27 cellular contexts compared by ENCODE assay signal in the genomic region with DNA sequence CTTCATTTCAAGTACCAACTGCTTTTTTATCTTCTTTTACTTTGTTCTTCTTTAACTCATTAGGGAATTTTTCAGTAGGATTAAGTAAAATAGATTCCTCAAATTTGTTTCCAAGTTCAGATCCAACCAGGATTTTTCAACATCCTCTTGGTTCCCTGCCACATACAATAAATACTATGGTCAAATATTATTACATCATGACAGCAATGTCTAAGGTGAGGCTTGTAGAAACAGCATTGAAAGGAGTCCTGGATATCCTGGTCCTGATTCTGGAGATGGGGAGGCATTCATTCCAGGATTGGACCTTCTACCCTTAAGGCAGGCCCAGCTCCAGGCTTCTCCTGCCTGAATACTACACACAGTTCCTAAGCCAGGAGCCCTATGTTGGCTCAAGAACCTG.
DNase-seq lines count a peak whose midpoint lies in the region; ATAC-seq, FAIRE-seq and TF ChIP-seq lines count a peak whose summit lies in the region.
"Had no signal": no experiment of that assay in that cellular context is flagged by ENCODE, and none has a peak within 500 bp of the region (broad histone marks: within the 10 kb centered on the region; RNA-seq: fewer than 3 reads in every experiment).

No MANE protein-coding gene starts in this region.

- peak; percentile 35 for ATAC-seq in mucosa of descending colon
- ATAC-seq in GM21381 (IDR thresholded peaks at IDR 0.05; ENCODE audit: unreplicated experiment) = no peak
- no peak for ATAC-seq in HepG2
- ATAC-seq: GM23338; stimulated activated naive B cell treated with anti-CD40 and anti-IgM and Interleukin-4, amounts not matched to agents 10 μg/mL and 1 μg/mL and 100 μg/mL, for 72 hours had no signal

- DNase-seq in RWPE1 (ENCODE audit: low spot score) (no peak), epithelial cell of prostate (ENCODE audit: low read depth, low spot score) (no peak), mucosa of descending colon (no peak), HCEC 1CT (no peak), HepG2 (ENCODE audit: low spot score) (no peak), GM12891 (ENCODE audit: insufficient read length, low spot score) (no peak)
- DNase-seq: activated CD4-positive, alpha-beta T cell treated with anti-CD3 and anti-CD28 coated beads for 4 hours; activated CD8-positive, alpha-beta memory T cell treated with anti-CD3 and anti-CD28 coated beads for 24 hours; activated naive CD4-positive, alpha-beta T cell; activated T-cell treated with anti-CD3 and anti-CD28 coated beads, Interleukin-2, amount 50 U/mL, for 24 hours; adrenal gland; CD4-positive, alpha-beta memory T cell; DMS153; endodermal cell; GDM1; MV-4-11; naive B cell; NCI-H1694 treated with DMSO at 0.1 percent for 48 hours; NCI-H526; stimulated activated CD4-positive, alpha-beta T cell treated with anti-CD3 and anti-CD28 coated beads, Interleukin-4, amount 100 ng/mL, for 24 hours; stimulated activated naive B cell treated with anti-CD40 and anti-IgM and Interleukin-4, amounts not matched to agents 10 μg/mL and 1 μg/mL and 100 μg/mL, for 72 hours; T-helper 2 cell had no signal

- no peak overlapping the region for H3K9ac ChIP-seq in HepG2 (ENCODE audit: insufficient read depth, low read depth, low read length)
- H3K9ac ChIP-seq: KMS-11 had no signal

- POLR2A ChIA-PET in RWPE1 (lab: Yijun Ruan, JAX; ENCODE audit: low non-redundant PET) (no interaction called here), HepG2 (lab: Yijun Ruan, JAX) (no interaction called here)

- H3K79me2 ChIP-seq in HepG2 (ENCODE audit: insufficient read depth, low read length) = no peaks in the 10 kb centered on the region

- TF ChIP-seq POLR2A in HepG2 (IDR thresholded peaks at IDR 0.05; ENCODE audit: insufficient read depth in 1 of 2, low read depth in 2 of 2, low read length in 2 of 2) (no peak), GM12891 (IDR thresholded peaks at IDR 0.05; ENCODE audit: low read depth, low read length) (no peak)

- peaks cover 24% of the 10 kb centered on the region for H3K4me1 ChIP-seq in mucosa of descending colon (ENCODE audit: low read depth)
- H3K4me1 ChIP-seq in HepG2 (ENCODE audit: insufficient read depth, low read length) = peaks cover 44% of the 10 kb centered on the region
- H3K4me1 ChIP-seq: adrenal gland, right atrium auricular region had no signal

- H3K27me3 ChIP-seq in HepG2 (ENCODE audit: control insufficient read depth in 1 of 2, insufficient read depth in 2 of 2, low read length in 2 of 2) = peaks cover 2 to 18% of the 10 kb centered on the region in 2 experiments; a peak in 3 of 5 replicates
- H3K27me3 ChIP-seq: adrenal gland, right atrium auricular region had no signal

- H3K9me3 ChIP-seq in mucosa of descending colon (no peaks in the 10 kb centered on the region), HepG2 (ENCODE audit: low read length) (no peaks in the 10 kb centered on the region)
- H3K9me3 ChIP-seq: adrenal gland, right atrium auricular region had no signal

- H4K20me1 ChIP-seq in HepG2 (ENCODE audit: insufficient read depth, low read length) = no peaks in the 10 kb centered on the region

- TF ChIP-seq RAD21 in HepG2 (CRISPR knock-in tag; IDR thresholded peaks at IDR 0.05) = no peak

- FAIRE-seq in HepG2 (lab: Jason Lieb, UNC) (no peak), GM12891 (lab: Jason Lieb, UNC) (no peak)

- intact Hi-C loops in mucosa of descending colon (cut with DNase I, micrococcal nuclease) (no loop called here), HepG2 (cut with micrococcal nuclease; ENCODE audit: unreplicated experiment) (no loop called here)

- in situ Hi-C loops in HepG2 (cut with HindIII; ENCODE audit: extremely low pct_ligation_motif_present, low pct_unique_long_range_greater_than_20kb) = no loop called here

- no peak overlapping the region for H3K4me3 ChIP-seq in mucosa of descending colon
- no peak overlapping the region for H3K4me3 ChIP-seq in HepG2 (replicated peaks in 1 of 3; ENCODE audit: insufficient read depth in 1 of 3, low read depth in 2 of 3, low read length in 3 of 3)
- H3K4me3 ChIP-seq: adrenal gland, coronary artery, GM23338, right atrium auricular region had no signal

- TF ChIP-seq CTCF in RWPE1 (conservative IDR thresholded peaks at IDR 0.05; ENCODE audit: low read depth) (no peak), mucosa of descending colon (IDR thresholded peaks at IDR 0.05) (no peak), HepG2 (CRISPR knock-in tag; IDR thresholded peaks at IDR 0.05) (no peak)

- no peak overlapping the region for H2AFZ ChIP-seq in HepG2 (ENCODE audit: low read length)
- H2AFZ ChIP-seq: GM23338 had no signal

- no TSS peak for BruUV-seq in HepG2 (replicated peaks; lab: Mats Ljungman, UMichigan)

- H3K4me2 ChIP-seq in HepG2 (ENCODE audit: low read depth, low read length) = no peak overlapping the region
- H3K4me2 ChIP-seq: GM23338, KMS-11 had no signal

- TF ChIP-seq EP300 in HepG2 (IDR thresholded peaks at IDR 0.05; ENCODE audit: low read depth in 2 of 2, low read length in 2 of 2) (no peak), HepG2 (CRISPR knock-in tag; IDR thresholded peaks at IDR 0.05; ENCODE audit: borderline replicate concordance) (no peak)

- H3K36me3 ChIP-seq in mucosa of descending colon (ENCODE audit: low read depth) = no peaks in the 10 kb centered on the region
- no peaks in the 10 kb centered on the region for H3K36me3 ChIP-seq in HepG2 (replicated peaks in 1 of 2; ENCODE audit: control insufficient read depth in 1 of 2, insufficient read depth in 2 of 2, low read length in 2 of 2)
- H3K36me3 ChIP-seq: adrenal gland, right atrium auricular region had no signal

- CTCF ChIA-PET in RWPE1 (lab: Yijun Ruan, JAX) (no interaction called here), HepG2 (lab: Yijun Ruan, JAX; ENCODE audit: low intra/inter-chr PET ratio, low total read pairs) (no interaction called here)

- H3K27ac ChIP-seq in RWPE1 (peak overlapping the region; percentile 94), epithelial cell of prostate (peak overlapping the region; percentile 100), HepG2 (ENCODE audit: extremely low read length, insufficient read depth, low read length) (no peak overlapping the region)
- H3K27ac ChIP-seq: adrenal gland, coronary artery, KMS-11, right atrium auricular region had no signal

TF ChIP-seq in HepG2, 621 proteins besides CTCF, POLR2A, EP300 and RAD21 (continues in another document):
- TF ChIP-seq, protein P1, sequence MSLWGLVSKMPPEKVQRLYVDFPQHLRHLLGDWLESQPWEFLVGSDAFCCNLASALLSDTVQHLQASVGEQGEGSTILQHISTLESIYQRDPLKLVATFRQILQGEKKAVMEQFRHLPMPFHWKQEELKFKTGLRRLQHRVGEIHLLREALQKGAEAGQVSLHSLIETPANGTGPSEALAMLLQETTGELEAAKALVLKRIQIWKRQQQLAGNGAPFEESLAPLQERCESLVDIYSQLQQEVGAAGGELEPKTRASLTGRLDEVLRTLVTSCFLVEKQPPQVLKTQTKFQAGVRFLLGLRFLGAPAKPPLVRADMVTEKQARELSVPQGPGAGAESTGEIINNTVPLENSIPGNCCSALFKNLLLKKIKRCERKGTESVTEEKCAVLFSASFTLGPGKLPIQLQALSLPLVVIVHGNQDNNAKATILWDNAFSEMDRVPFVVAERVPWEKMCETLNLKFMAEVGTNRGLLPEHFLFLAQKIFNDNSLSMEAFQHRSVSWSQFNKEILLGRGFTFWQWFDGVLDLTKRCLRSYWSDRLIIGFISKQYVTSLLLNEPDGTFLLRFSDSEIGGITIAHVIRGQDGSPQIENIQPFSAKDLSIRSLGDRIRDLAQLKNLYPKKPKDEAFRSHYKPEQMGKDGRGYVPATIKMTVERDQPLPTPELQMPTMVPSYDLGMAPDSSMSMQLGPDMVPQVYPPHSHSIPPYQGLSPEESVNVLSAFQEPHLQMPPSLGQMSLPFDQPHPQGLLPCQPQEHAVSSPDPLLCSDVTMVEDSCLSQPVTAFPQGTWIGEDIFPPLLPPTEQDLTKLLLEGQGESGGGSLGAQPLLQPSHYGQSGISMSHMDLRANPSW (CRISPR knock-in tag; IDR thresholded peaks at IDR 0.05; ENCODE audit: borderline replicate concordance) = no peak
- TF ChIP-seq NCOA5 (CRISPR knock-in tag; IDR thresholded peaks at IDR 0.05) = no peak

TF ChIP-seq in GM12891, 5 proteins besides CTCF, POLR2A, EP300 and RAD21:
- TF ChIP-seq POU2F2 (IDR thresholded peaks at IDR 0.05; ENCODE audit: low read depth, low read length) (no peak), TAF1 (IDR thresholded peaks at IDR 0.05; ENCODE audit: low read depth, low read length) (no peak), SPI1 (IDR thresholded peaks at IDR 0.05; ENCODE audit: low read depth, low read length) (no peak), PAX5 (IDR thresholded peaks at IDR 0.05; ENCODE audit: insufficient read depth, low read length, severe bottlenecking) (no peak), POLR2AphosphoS5 (IDR thresholded peaks at IDR 0.05; ENCODE audit: low read depth, low read length) (no peak)
TF ChIP-seq in GM12891: peak in this region for 0.
